ENCODE assay signal across 8 cellular contexts in the genomic region with DNA sequence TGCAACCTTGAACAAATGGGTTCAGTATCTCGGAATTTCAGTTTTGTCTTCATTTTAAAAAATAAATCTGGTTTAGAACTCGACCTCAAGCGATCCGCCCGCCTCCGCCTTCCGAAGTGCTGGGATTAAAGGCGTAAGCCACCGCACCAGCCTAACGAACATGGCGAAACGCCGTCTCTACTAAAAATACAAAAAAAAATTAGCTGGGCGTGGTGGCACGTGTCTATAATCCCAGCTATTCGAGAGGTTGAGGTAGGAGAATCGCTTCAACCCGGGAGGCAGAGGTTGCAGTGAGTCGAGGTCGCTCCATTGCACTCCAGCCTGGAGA. TPM values are rescaled to one million over a fixed set of nuclear protein-coding genes. Genes with fewer than 3 reads are reported as not detected.
DNase-seq lines count a peak whose midpoint lies in the region; ATAC-seq and TF ChIP-seq lines count a peak whose summit lies in the region.

No MANE protein-coding gene starts in this region.

- peaks cover 41% of the 10 kb centered on the region for H3K9me3 Mint-ChIP-seq in chondrocyte (ENCODE audit: low read depth)

- peaks cover 46% of the 10 kb centered on the region for H3K36me3 ChIP-seq in A673 (ENCODE audit: insufficient read depth, low read length, poor library complexity, severe bottlenecking)
- peaks cover 38% of the 10 kb centered on the region for H3K36me3 ChIP-seq in HUES64 (ENCODE audit: insufficient read depth, low read length)
- H3K36me3 ChIP-seq in mucosa of stomach (ENCODE audit: control insufficient read depth, insufficient read depth, low read length) = peaks cover 6% of the 10 kb centered on the region

- H3K27me3 ChIP-seq in A673 (replicated peaks; ENCODE audit: insufficient read depth, low read depth, low read length, poor library complexity) = no peaks in the 10 kb centered on the region
- H3K27me3 ChIP-seq in HUES64 (ENCODE audit: insufficient read depth, low read length) = peaks cover 22% of the 10 kb centered on the region; the same call in 1 of the 2 replicates
- H3K27me3 ChIP-seq in mucosa of stomach (ENCODE audit: control insufficient read depth, insufficient read depth, low read length) = no peaks in the 10 kb centered on the region

- H3K27ac ChIP-seq in A673 (ENCODE audit: low read depth, low read length, poor library complexity, severe bottlenecking) (peak overlapping the region; percentile 93), HUES64 (ENCODE audit: low read depth, low read length) (peak overlapping the region; percentile 85; the same call in 1 of the 2 replicates)

- no peaks in the 10 kb centered on the region for H3K27me3 Mint-ChIP-seq in chondrocyte (ENCODE audit: low read depth)

- POLR2A ChIA-PET in A673 (lab: Charles Lee; ENCODE audit: low non-redundant PET) = interaction anchor here (0.6 to 0.7 kb wide), 2 partner anchors 77 to 1303 kb away, joined by 3 read pairs; no protein-coding TSS in a partner anchor

- H3K4me1 Mint-ChIP-seq in chondrocyte (ENCODE audit: low read depth) = peaks cover 29% of the 10 kb centered on the region

- WGBS in HUES64 = 9% methylated on average over 20 of the region's 20 CpGs

- peaks cover 46% of the 10 kb centered on the region for H3K36me3 Mint-ChIP-seq in chondrocyte (ENCODE audit: low read depth)

- peak overlapping the region; percentile 85 for H3K4me3 Mint-ChIP-seq in chondrocyte (ENCODE audit: unreplicated experiment)

- H3K9ac ChIP-seq in HUES64 (ENCODE audit: low read depth, low read length) = peak overlapping the region; percentile 89
- peak overlapping the region; percentile 82 for H3K9ac ChIP-seq in mucosa of stomach (ENCODE audit: low read length)

- no peaks in the 10 kb centered on the region for H3K4me1 ChIP-seq in A673 (ENCODE audit: insufficient read depth, low read length, poor library complexity, severe bottlenecking)
- H3K4me1 ChIP-seq in HUES64 (ENCODE audit: insufficient read depth, low read length) = no peaks in the 10 kb centered on the region; the same call in 1 of the 2 replicates
- peaks cover 12% of the 10 kb centered on the region for H3K4me1 ChIP-seq in mucosa of stomach (ENCODE audit: control insufficient read depth, insufficient read depth, low read length)

- peak overlapping the region; percentile 82 for H3K4me3 ChIP-seq in A673 (ENCODE audit: low read depth, low read length, poor library complexity, severe bottlenecking)
- H3K4me3 ChIP-seq in HUES64 (ENCODE audit: low read length) = peak overlapping the region; percentile 80
- peak overlapping the region; percentile 93 for H3K4me3 ChIP-seq in mucosa of stomach (ENCODE audit: low read length)

- peak overlapping the region; percentile 97 for H3K27ac Mint-ChIP-seq in chondrocyte (ENCODE audit: unreplicated experiment)

- BruUV-seq in A673 (replicated peaks; lab: Mats Ljungman, UMichigan) = no TSS peak

- intact Hi-C loops in A673 (cut with micrococcal nuclease; ENCODE audit: unreplicated experiment) = no loop called here

- CTCF ChIA-PET in A673 (lab: Charles Lee) = no interaction called here

- TF ChIP-seq CTCF in A673 (conservative IDR thresholded peaks at IDR 0.05; ENCODE audit: low read depth, low read length) (no peak), chondrocyte (IDR thresholded peaks at IDR 0.05) (no peak)

- no peak for DNase-seq in A673 (ENCODE audit: low spot score)
- DNase-seq in chondrocyte (ENCODE audit: low spot score) = no peak
- DNase-seq in hepatic stellate cell (ENCODE audit: low spot score) = no peak
- no peak for DNase-seq in NCI-H69 (lab: John Stamatoyannopoulos, UW)
- no peak for DNase-seq in activated effector memory CD4-positive, alpha-beta T cell treated with anti-CD3 and anti-CD28 coated beads, Interleukin-2, amount 50 U/mL, for 16 hours

- ATAC-seq in HG03378 (IDR thresholded peaks at IDR 0.05; ENCODE audit: unreplicated experiment) = no peak

- H3K9me3 ChIP-seq in A673 (ENCODE audit: low read depth, low read length, poor library complexity, severe bottlenecking) = peaks cover 47% of the 10 kb centered on the region
- peaks cover 7% of the 10 kb centered on the region; the same call in 1 of the 2 replicates for H3K9me3 ChIP-seq in HUES64 (ENCODE audit: insufficient read depth, low read depth, low read length)
- peaks cover 5% of the 10 kb centered on the region for H3K9me3 ChIP-seq in mucosa of stomach (ENCODE audit: control insufficient read depth, low read length)

RNA-seq across cellular contexts. Expression of gene ZNF302, which starts 0.6 kb away (rescaled TPM):
- total RNA-seq in A673 (2021) (24.1 and 27.7 TPM in 2 replicates), chondrocyte (19.5 to 32.4 TPM (median 23.3 TPM) in 3 replicates)
- 13.5 TPM for polyA plus RNA-seq in HUES64 (2013, experiment 1 of 2)
- polyA plus RNA-seq in HUES64 (2013, experiment 2 of 2) = 15.0 TPM

RNA-seq across cellular contexts. Expression of gene SCGB2B2, which starts 1.1 kb away (rescaled TPM):
- total RNA-seq in A673 (2021) (0.24 and 0.28 TPM in 2 replicates), chondrocyte (0.44 to 0.56 TPM (median 0.47 TPM) in 3 replicates)
- polyA plus RNA-seq in HUES64 (2013, experiment 1 of 2) = not detected
- polyA plus RNA-seq in HUES64 (2013, experiment 2 of 2) = not detected

RNA-seq across cellular contexts. Expression of gene ZNF181, which starts 56.0 kb away (rescaled TPM):
- total RNA-seq in A673 (2021) = 6.7 and 8.2 TPM in 2 replicates
- polyA plus RNA-seq in HUES64 (2013, experiment 1 of 2) = 10.7 TPM
- 9.9 TPM for polyA plus RNA-seq in HUES64 (2013, experiment 2 of 2)
- total RNA-seq in chondrocyte = 8.1 to 8.8 TPM (median 8.7 TPM) in 3 replicates
